Comparison of ENCODE assay signal across 20 cellular contexts in the genomic region with DNA sequence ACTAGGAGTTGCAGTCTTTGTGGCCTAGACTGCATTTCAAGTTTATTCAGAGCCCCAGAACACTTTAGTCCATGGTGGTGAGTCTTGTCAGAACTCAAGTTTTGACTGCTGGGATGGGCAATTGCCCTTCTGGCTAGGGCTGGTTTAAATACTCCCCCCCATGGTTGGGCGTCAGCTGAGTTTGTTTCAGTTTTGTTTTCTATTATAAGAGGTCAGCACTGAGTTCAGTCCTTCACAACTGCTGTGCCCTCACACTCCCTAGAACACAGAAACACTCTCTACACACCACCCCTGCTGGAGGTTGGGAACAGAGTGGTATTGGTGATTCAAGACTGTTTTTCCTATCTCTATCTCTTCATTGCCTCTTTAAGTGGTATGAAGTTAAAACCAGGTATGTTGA.
DNase-seq lines count a peak whose midpoint lies in the region; ATAC-seq and TF ChIP-seq lines count a peak whose summit lies in the region.
"Had no signal": no experiment of that assay in that cellular context is flagged by ENCODE, and none has a peak within 500 bp of the region (broad histone marks: within the 10 kb centered on the region; RNA-seq: fewer than 3 reads in every experiment).

No MANE protein-coding gene starts in this region.

- no peak for TF ChIP-seq CTCF in gastrocnemius medialis (IDR thresholded peaks at IDR 0.05 in 4 of 5, conservative IDR thresholded peaks at IDR 0.05 in 1 of 5)

- peak; percentile 19 for DNase-seq in OCI-M1 (lab: John Stamatoyannopoulos, UW)
- no peak for DNase-seq in gastrocnemius medialis
- DNase-seq in NCI-H2196 (lab: John Stamatoyannopoulos, UW; ENCODE audit: unreplicated experiment): no peak
- DNase-seq in 8988T: no peak
- DNase-seq: effector memory CD4-positive, alpha-beta T cell; GF-D8; hypothalamus; IMR-90; NCI-H2029 treated with DMSO at 0.1 percent for 48 hours; NCI-H526 treated with DMSO at 0.1 percent for 48 hours; nucleus accumbens; PC-9; WERI-Rb-1 had no signal

- peak; percentile 77 for ATAC-seq in GM19025 (IDR thresholded peaks at IDR 0.05; ENCODE audit: low read depth, unreplicated experiment)
- ATAC-seq in GM21717 (IDR thresholded peaks at IDR 0.05; ENCODE audit: unreplicated experiment): peak; percentile 57
- peak; percentile 52 for ATAC-seq in HG03039 (IDR thresholded peaks at IDR 0.05; ENCODE audit: unreplicated experiment)
- ATAC-seq in GM19328 (IDR thresholded peaks at IDR 0.05; ENCODE audit: unreplicated experiment): no peak
- ATAC-seq in gastrocnemius medialis: no peak
- ATAC-seq: HCT116, sciatic nerve had no signal

- no peak overlapping the region for H3K27ac ChIP-seq in gastrocnemius medialis
- H3K27ac ChIP-seq: PC-9, thoracic aorta, WERI-Rb-1 had no signal

- no peak for TF ChIP-seq POLR2A in gastrocnemius medialis (IDR thresholded peaks at IDR 0.05)

- H3K27me3 ChIP-seq in gastrocnemius medialis: no peaks in the 10 kb centered on the region

- H3K9me3 ChIP-seq in gastrocnemius medialis: no peaks in the 10 kb centered on the region
- H3K9me3 ChIP-seq: thoracic aorta had no signal

- no peaks in the 10 kb centered on the region for H3K36me3 ChIP-seq in gastrocnemius medialis
- H3K36me3 ChIP-seq: thoracic aorta, WERI-Rb-1 had no signal

- in situ Hi-C loops in gastrocnemius medialis (cut with MboI; ENCODE audit: low sequenced_read_pairs in 4 of 4): no loop called here

- intact Hi-C loops in gastrocnemius medialis (cut with DNase I; ENCODE audit: low total_unique reads): no loop called here

- H3K4me3 ChIP-seq in gastrocnemius medialis: no peak overlapping the region
- H3K4me3 ChIP-seq: PC-9, thoracic aorta had no signal

- no peaks in the 10 kb centered on the region for H3K4me1 ChIP-seq in gastrocnemius medialis

Comparison
In these comparisons a context has a peak if more than half of its experiments do, and no peak if none do; other contexts are left out.
1. ATAC-seq: peak in GM19025 (single experiment), GM21717 (single experiment) and HG03039 (single experiment); none in GM19328 (single experiment) and gastrocnemius medialis (0 of 2).